ENCODE assay signal across 20 cellular contexts in genomic region chr11:132030896-132031295, GRCh38.
DNase-seq lines count a peak whose midpoint lies in the region; ATAC-seq and TF ChIP-seq lines count a peak whose summit lies in the region.
"Had no signal": no experiment of that assay in that cellular context is flagged by ENCODE, and none has a peak within 500 bp of the region (broad histone marks: within the 10 kb centered on the region; RNA-seq: fewer than 3 reads in every experiment).

No MANE protein-coding gene starts in this region.

- DNase-seq in SK-N-SH (no peak), astrocyte of the hippocampus (ENCODE audit: low read depth, low spot score) (peak; percentile 60), fibroblast of peridontal ligament (ENCODE audit: extremely low read depth) (peak; percentile 68), kidney glomerular epithelial cell (lab: John Stamatoyannopoulos, UW) (no peak), T1000 (lab: John Stamatoyannopoulos, UW) (no peak)
- DNase-seq: Calu3, DMS79 treated with DMSO at 0.1 percent for 48 hours, Kasumi-1, MV-4-11, NCI-H2029, NCI-H446 treated with DMSO at 0.1 percent for 48 hours, NCI-H526, NCI-H82, SHP77 treated with DMSO at 0.1 percent for 48 hours had no signal

- TF ChIP-seq CTCF in SK-N-SH (IDR thresholded peaks at IDR 0.05): no peak

- no peak for TF ChIP-seq RAD21 in SK-N-SH (IDR thresholded peaks at IDR 0.05; ENCODE audit: low read length)

- no peaks in the 10 kb centered on the region for H3K36me3 ChIP-seq in SK-N-SH (replicated peaks in 1 of 2; ENCODE audit: control insufficient read depth in 1 of 2, insufficient read depth in 2 of 2, low read length in 1 of 2)

- H3K79me2 ChIP-seq in SK-N-SH (ENCODE audit: insufficient read depth): peaks cover 15% of the 10 kb centered on the region; the same call in 1 of the 2 replicates

- no peaks in the 10 kb centered on the region for H3K9me2 ChIP-seq in SK-N-SH

- H3K9ac ChIP-seq in SK-N-SH: no peak overlapping the region

- H3K4me2 ChIP-seq in SK-N-SH: no peak overlapping the region

- 83% methylated on average over 2 of the region's 3 CpGs for WGBS in SK-N-SH (ENCODE audit: low lambda C conversion rate)

- no peak for ATAC-seq in SK-N-SH treated with all-trans-retinoic acid at 6 μM for 48 hours
- no peak for ATAC-seq in GM18502 (IDR thresholded peaks at IDR 0.05; ENCODE audit: poor library complexity, unreplicated experiment)
- ATAC-seq: HCT116, HepG2, K562, Panc1 had no signal

- H2AFZ ChIP-seq in SK-N-SH (ENCODE audit: low read depth): no peak overlapping the region

- no peak for TF ChIP-seq EP300 in SK-N-SH (IDR thresholded peaks at IDR 0.05; ENCODE audit: borderline replicate concordance in 1 of 2, low read depth in 1 of 2, low read length in 1 of 2)

- peaks cover 20% of the 10 kb centered on the region for H3F3A ChIP-seq in SK-N-SH (replicated peaks; ENCODE audit: insufficient read depth)

- no peaks in the 10 kb centered on the region for H4K20me1 ChIP-seq in SK-N-SH (ENCODE audit: insufficient read depth)

- no peak overlapping the region for H3K4me3 ChIP-seq in SK-N-SH (ENCODE audit: low read depth in 2 of 2, low read length in 1 of 2)
- H3K4me3 ChIP-seq: K562 had no signal

- CTCF ChIA-PET in SK-N-SH (lab: Yijun Ruan, JAX): interaction anchor here (1.0 to 3.9 kb wide), 4 partner anchors 11 to 336 kb away, joined by 4 to 79 read pairs (median 21); no protein-coding TSS in a partner anchor

- H3K27ac ChIP-seq in SK-N-SH (ENCODE audit: low read depth in 2 of 2, low read length in 1 of 2): peak overlapping the region in 1 of 2 experiments; percentile 95; a peak in 2 of 4 replicates

- no peaks in the 10 kb centered on the region for H3K27me3 ChIP-seq in SK-N-SH (ENCODE audit: insufficient read depth)

- H3K9me3 ChIP-seq in SK-N-SH: no peaks in the 10 kb centered on the region

- peaks cover 0 to 56% of the 10 kb centered on the region in 2 experiments; a peak in 3 of 4 replicates for H3K4me1 ChIP-seq in SK-N-SH (ENCODE audit: control insufficient read depth in 1 of 2, insufficient read depth in 2 of 2, low read depth in 1 of 2, low read length in 1 of 2)

- POLR2A ChIA-PET in SK-N-SH (lab: Yijun Ruan, JAX): no interaction called here

TF ChIP-seq in SK-N-SH, 30 proteins besides CTCF, POLR2A, EP300 and RAD21:
- TF ChIP-seq IRF3 (IDR thresholded peaks at IDR 0.05; ENCODE audit: low read depth, low read length) (no peak), NFIC (IDR thresholded peaks at IDR 0.05; ENCODE audit: borderline replicate concordance) (0 out of 2 replicates have a peak, but pooled peaks have one; percentile 14)

TF ChIP-seq in SK-N-SH treated with all-trans-retinoic acid at 6 μM for 48 hours, 23 proteins besides CTCF, POLR2A, EP300 and RAD21:
- no peak for TF ChIP-seq ARNTL (CRISPR knock-in tag; IDR thresholded peaks at IDR 0.05; ENCODE audit: borderline replicate concordance, low read depth)
- TF ChIP-seq ESRRG (CRISPR knock-in tag; IDR thresholded peaks at IDR 0.05): no peak
- no peak for TF ChIP-seq TCF4 (CRISPR knock-in tag; IDR thresholded peaks at IDR 0.05; ENCODE audit: borderline replicate concordance)
- no peak for TF ChIP-seq OSR1 (CRISPR knock-in tag; IDR thresholded peaks at IDR 0.05)
- no peak for TF ChIP-seq RARB (CRISPR knock-in tag; IDR thresholded peaks at IDR 0.05)
- TF ChIP-seq ZNF8 (CRISPR knock-in tag; IDR thresholded peaks at IDR 0.05): no peak
- TF ChIP-seq ZNF70 (CRISPR knock-in tag; IDR thresholded peaks at IDR 0.05): no peak
- TF ChIP-seq PPARA (CRISPR knock-in tag; IDR thresholded peaks at IDR 0.05; ENCODE audit: borderline replicate concordance): no peak
- no peak for TF ChIP-seq CREB5 (CRISPR knock-in tag; IDR thresholded peaks at IDR 0.05; ENCODE audit: low read depth)
- no peak for TF ChIP-seq CSDC2 (CRISPR knock-in tag; IDR thresholded peaks at IDR 0.05)
- TF ChIP-seq TSHZ2 (CRISPR knock-in tag; IDR thresholded peaks at IDR 0.05): no peak
- TF ChIP-seq ZFP3 (CRISPR knock-in tag; IDR thresholded peaks at IDR 0.05): no peak
- no peak for TF ChIP-seq ZC3H10 (CRISPR knock-in tag; IDR thresholded peaks at IDR 0.05)
- no peak for TF ChIP-seq ISL1 (CRISPR knock-in tag; IDR thresholded peaks at IDR 0.05)
- no peak for TF ChIP-seq BACH2 (CRISPR knock-in tag; IDR thresholded peaks at IDR 0.05; ENCODE audit: borderline replicate concordance)
- TF ChIP-seq TOX (CRISPR knock-in tag; IDR thresholded peaks at IDR 0.05; ENCODE audit: borderline replicate concordance): no peak
- TF ChIP-seq PATZ1 (CRISPR knock-in tag; IDR thresholded peaks at IDR 0.05; ENCODE audit: borderline replicate concordance): no peak
- no peak for TF ChIP-seq SNAI2 (CRISPR knock-in tag; IDR thresholded peaks at IDR 0.05)

Comparison
In these comparisons a context has a peak if more than half of its experiments do, and no peak if none do; other contexts are left out.
1. DNase-seq: peak in astrocyte of the hippocampus (single experiment) and fibroblast of peridontal ligament (single experiment); none in SK-N-SH (single experiment), kidney glomerular epithelial cell (single experiment) and T1000 (single experiment).